Comparison of ENCODE assay signal across 8 cellular contexts in genomic region chr10:22319559-22320558, GRCh38. TPM values are rescaled to one million over a fixed set of nuclear protein-coding genes. Genes with fewer than 3 reads are reported as not detected.
DNase-seq lines count a peak whose midpoint lies in the region; ATAC-seq and TF ChIP-seq lines count a peak whose summit lies in the region.

No MANE protein-coding gene starts in this region.

- DNase-seq in NCI-H2171 treated with DMSO at 0.1 percent for 48 hours (lab: John Stamatoyannopoulos, UW) (peak; percentile 16), NCI-H2171 (lab: John Stamatoyannopoulos, UW) (no peak), SK-N-MC (ENCODE audit: low read depth, low spot score) (no peak), esophagus muscularis mucosa (ENCODE audit: extremely low spot score) (no peak), psoas muscle (no peak), cerebellum (ENCODE audit: low spot score) (no peak), HuH-7.5 (ENCODE audit: low spot score) (no peak)
- no peak for DNase-seq in stimulated activated CD4-positive, alpha-beta T cell treated with anti-CD3 and anti-CD28 coated beads, Interleukin-2, amount 100 ng/mL, for 48 hours

- intact Hi-C loops in esophagus muscularis mucosa (cut with DNase I): loop anchor here (5.0 to 10.0 kb wide), 5 partner anchors 68 to 788 kb away; partner anchors contain the start of genes MLLT10 and PIP4K2A
- intact Hi-C loops in psoas muscle (cut with DNase I): loop anchor here (1.0 to 10.0 kb wide), 11 partner anchors 20 to 825 kb away; partner anchors contain the start of genes DNAJC1 (in 1 of the 2), MLLT10 (in 1 of the 2), MSRB2 (in 1 of the 2) and SKIDA1 (in 1 of the 2)

- no peaks in the 10 kb centered on the region for H3K36me3 ChIP-seq in SK-N-MC (ENCODE audit: insufficient read depth, low read length)
- H3K36me3 ChIP-seq in esophagus muscularis mucosa: no peaks in the 10 kb centered on the region
- H3K36me3 ChIP-seq in psoas muscle (ENCODE audit: insufficient read depth in 1 of 2, low read depth in 1 of 2): no peaks in the 10 kb centered on the region

- TF ChIP-seq EP300 in esophagus muscularis mucosa (IDR thresholded peaks at IDR 0.05): no peak

- H3K4me1 ChIP-seq in esophagus muscularis mucosa (peaks cover 56 to 72% (median 66%) of the 10 kb centered on the region in 4 donors), psoas muscle (peaks cover 39% of the 10 kb centered on the region)

- TF ChIP-seq CTCF in esophagus muscularis mucosa (IDR thresholded peaks at IDR 0.05) (no peak), psoas muscle (IDR thresholded peaks at IDR 0.05) (no peak)

- no peak for ATAC-seq in psoas muscle

- H3K27me3 ChIP-seq in esophagus muscularis mucosa (no peaks in the 10 kb centered on the region), psoas muscle (ENCODE audit: insufficient read depth in 3 of 3, low read length in 2 of 3) (no peaks in the 10 kb centered on the region)

- no peak for TF ChIP-seq POLR2A in esophagus muscularis mucosa (IDR thresholded peaks at IDR 0.05; ENCODE audit: low read depth)

- H3K9ac ChIP-seq in SK-N-MC (ENCODE audit: insufficient read length): peak overlapping the region; percentile 55

- H3K4me3 ChIP-seq in SK-N-MC (peak overlapping the region; percentile 75), esophagus muscularis mucosa (peak overlapping the region; percentile 90 to 99 (median 92)), psoas muscle (peak overlapping the region; percentile 63)

- WGBS in esophagus muscularis mucosa: 29% methylated on average over 37 of the region's 40 CpGs
- 30 to 32% (median 30%) methylated on average over 40 of the region's 40 CpGs for WGBS in psoas muscle, 3 donors

- H3K9me3 ChIP-seq in SK-N-MC (ENCODE audit: low read depth, low read length): no peaks in the 10 kb centered on the region
- no peaks in the 10 kb centered on the region for H3K9me3 ChIP-seq in esophagus muscularis mucosa
- H3K9me3 ChIP-seq in psoas muscle: no peaks in the 10 kb centered on the region

- H3K27ac ChIP-seq in SK-N-MC (no peak overlapping the region), esophagus muscularis mucosa (replicated peaks in 1 of 4) (peak overlapping the region; percentile 96 to 99 (median 98)), psoas muscle (peak overlapping the region; percentile 78)

RNA-seq across cellular contexts. Expression of gene BMI1, which starts 1.0 kb away (rescaled TPM):
- total RNA-seq in esophagus muscularis mucosa (100 to 1,000 TPM in 2 of 4 donors, 10 to 100 TPM in 2; 74.4 to 106 (median 89.4) TPM), psoas muscle (10 to 100 TPM; 32.7 to 57.4 (median 43.6) TPM), cerebellum (88.3 TPM)
- polyA plus RNA-seq in psoas muscle: 10 to 100 TPM; 21.4 to 57.6 (median 28.3) TPM

RNA-seq across cellular contexts. Expression of gene COMMD3, which starts 3.7 kb away (rescaled TPM):
- total RNA-seq in esophagus muscularis mucosa (10 to 100 TPM; 25.5 to 41.1 (median 31.5) TPM), psoas muscle (10 to 100 TPM; 45.5 to 81.4 (median 64.8) TPM), cerebellum (35.8 TPM)
- 10 to 100 TPM; 42.3 to 74.0 (median 57.4) TPM for polyA plus RNA-seq in psoas muscle

RNA-seq across cellular contexts. Expression of gene SPAG6, which starts 25.4 kb away (rescaled TPM):
- under 1 TPM in 1 of 4 donors, not detected in 3; 0.19 TPM for total RNA-seq in esophagus muscularis mucosa
- total RNA-seq in psoas muscle: under 1 TPM in 1 of 4 donors, not detected in 3; 0.15 TPM
- polyA plus RNA-seq in psoas muscle: not detected
- total RNA-seq in cerebellum: 1.5 TPM
